ENCODE assay signal across 34 cellular contexts in the genomic region with DNA sequence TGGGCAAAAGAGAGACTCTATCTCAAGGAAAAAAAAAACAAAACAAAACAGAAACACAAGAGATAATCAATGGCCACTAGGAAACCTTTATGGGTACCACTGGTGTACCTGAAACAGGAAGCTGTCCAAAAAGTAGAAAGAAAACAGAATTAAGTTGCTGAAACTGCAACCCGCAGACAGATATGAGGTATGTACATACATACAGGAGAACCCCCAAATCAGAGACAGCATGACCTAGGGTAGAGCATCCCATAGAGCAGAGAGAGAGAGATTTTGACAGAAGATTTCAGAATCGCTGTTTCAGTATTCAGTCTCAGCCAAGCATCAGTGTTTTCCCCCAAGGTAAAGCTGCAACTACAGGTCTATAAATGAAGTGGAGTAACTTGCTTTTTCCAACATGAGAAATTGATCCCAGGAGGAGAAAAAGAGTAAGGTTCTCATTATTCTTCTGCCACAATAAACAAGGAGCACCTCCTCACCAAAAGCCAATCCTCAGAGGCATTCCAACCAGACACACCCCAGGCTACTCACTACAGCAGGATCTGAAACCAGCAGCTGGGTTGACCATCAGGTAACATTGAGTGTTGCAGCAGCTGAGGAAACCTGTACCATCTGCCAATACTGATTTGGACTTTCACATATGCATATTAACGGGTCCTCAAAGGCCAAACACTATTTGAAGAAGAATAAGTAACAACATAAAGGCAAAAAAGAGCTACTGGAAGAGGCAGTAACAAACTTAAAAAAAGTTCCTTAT.
"Had no signal": no experiment of that assay in that cellular context is flagged by ENCODE, and none has a peak within 500 bp of the region (broad histone marks: within the 10 kb centered on the region; RNA-seq: fewer than 3 reads in every experiment).

No MANE protein-coding gene starts in this region.

- H3K9ac ChIP-seq: KMS-11 had no signal

- H3K4me3 ChIP-seq: MG63 had no signal

- H3K4me2 ChIP-seq: KMS-11 had no signal

- H3K27ac ChIP-seq: KMS-11 had no signal

- DNase-seq: Karpas-422, Kasumi-1, MG63, MV-4-11, NCI-H1048, NCI-H1092, NCI-H1092 treated with DMSO at 0.1 percent for 48 hours, NCI-H1105, NCI-H1105 treated with DMSO at 0.1 percent for 48 hours, NCI-H1417, NCI-H1417 treated with DMSO at 0.1 percent for 48 hours, NCI-H1436, NCI-H1436 treated with DMSO at 0.1 percent for 48 hours, NCI-H146, NCI-H1694, NCI-H1694 treated with DMSO at 0.1 percent for 48 hours, NCI-H187, NCI-H187 treated with DMSO at 0.1 percent for 48 hours, NCI-H1930, NCI-H2029, NCI-H2029 treated with DMSO at 0.1 percent for 48 hours, NCI-H2081, NCI-H2081 treated with DMSO at 0.1 percent for 48 hours, NCI-H2107, NCI-H2171, NCI-H2171 treated with DMSO at 0.1 percent for 48 hours, NCI-H2227 treated with DMSO at 0.1 percent for 48 hours, NCI-H226, NCI-H345, NCI-H446, NCI-H446 treated with DMSO at 0.1 percent for 48 hours, NCI-H510A, NCI-H510A treated with DMSO at 0.1 percent for 48 hours had no signal

- H3K36me3 ChIP-seq: MG63 had no signal
